ENCODE assay signal across 8 cellular contexts in the genomic region with DNA sequence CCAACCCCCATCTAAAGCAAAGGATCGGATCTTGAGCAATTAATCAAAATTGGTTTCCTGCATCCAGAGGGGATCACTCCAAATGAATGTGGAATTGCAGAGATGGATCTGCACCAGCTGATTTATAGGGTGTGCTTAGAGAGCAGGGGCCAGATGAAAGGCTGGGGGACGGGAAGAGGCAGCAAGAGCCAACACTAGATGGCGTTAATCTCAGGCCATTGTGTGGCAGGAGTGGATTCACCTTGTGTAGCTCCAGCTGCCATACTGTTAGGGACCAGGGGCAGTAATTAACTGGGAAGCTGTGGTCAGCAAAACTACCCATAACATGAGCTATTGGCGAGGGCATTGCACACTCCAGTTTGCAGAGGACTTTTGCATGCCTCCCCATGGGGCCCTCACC. TPM values are rescaled to one million over a fixed set of nuclear protein-coding genes. Genes with fewer than 3 reads are reported as not detected.
DNase-seq lines count a peak whose midpoint lies in the region; ATAC-seq and TF ChIP-seq lines count a peak whose summit lies in the region.

No MANE protein-coding gene starts in this region.

- H3K4me3 Mint-ChIP-seq in brain (peak overlapping the region in 1 of 5 experiments; percentile 10), osteocyte (ENCODE audit: unreplicated experiment) (no peak overlapping the region)
- no peak overlapping the region for H3K4me3 Mint-ChIP-seq in activated T-cell treated with anti-CD3 and anti-CD28 coated beads, Interleukin-2, amount 50 U/mL, for 4 hours

- H3K4me1 Mint-ChIP-seq in brain (peaks cover 64% of the 10 kb centered on the region), osteocyte (ENCODE audit: unreplicated experiment) (peaks cover under 1% of the 10 kb centered on the region)
- H3K4me1 Mint-ChIP-seq in activated T-cell treated with anti-CD3 and anti-CD28 coated beads, Interleukin-2, amount 50 U/mL, for 4 hours (ENCODE audit: low read depth), result peaks cover 5% of the 10 kb centered on the region

- ATAC-seq in GM18520 (IDR thresholded peaks at IDR 0.05; ENCODE audit: unreplicated experiment), result no peak
- ATAC-seq in activated T-cell treated with anti-CD3 and anti-CD28 coated beads, Interleukin-2, amount 50 U/mL, for 4 hours, result no peak
- ATAC-seq in HG02885 (IDR thresholded peaks at IDR 0.05; ENCODE audit: poor library complexity, unreplicated experiment), result no peak

- TF ChIP-seq CTCF in GM12874 (IDR thresholded peaks at IDR 0.05; ENCODE audit: insufficient read depth, low read depth, low read length), result peak; percentile 80
- TF ChIP-seq CTCF in brain (conservative IDR thresholded peaks at IDR 0.05), result peak; percentile 53 to 76
- TF ChIP-seq CTCF in osteocyte (IDR thresholded peaks at IDR 0.05), result peak; percentile 50

- no peaks in the 10 kb centered on the region for H3K9me3 Mint-ChIP-seq in brain
- H3K9me3 Mint-ChIP-seq in osteocyte (ENCODE audit: unreplicated experiment), result no peaks in the 10 kb centered on the region
- H3K9me3 Mint-ChIP-seq in activated T-cell treated with anti-CD3 and anti-CD28 coated beads, Interleukin-2, amount 50 U/mL, for 4 hours, result no peaks in the 10 kb centered on the region

- H3K27ac Mint-ChIP-seq in brain (peak overlapping the region in 4 of 5 experiments; percentile 8 to 88 (median 70)), osteocyte (ENCODE audit: unreplicated experiment) (no peak overlapping the region)

- H3K36me3 Mint-ChIP-seq in brain (peaks cover 4% of the 10 kb centered on the region), osteocyte (ENCODE audit: unreplicated experiment) (no peaks in the 10 kb centered on the region)
- H3K36me3 Mint-ChIP-seq in activated T-cell treated with anti-CD3 and anti-CD28 coated beads, Interleukin-2, amount 50 U/mL, for 4 hours (ENCODE audit: insufficient read depth), result no peaks in the 10 kb centered on the region

- H3K27me3 Mint-ChIP-seq in brain, result no peaks in the 10 kb centered on the region
- H3K27me3 Mint-ChIP-seq in osteocyte (ENCODE audit: unreplicated experiment), result peaks cover 37% of the 10 kb centered on the region
- no peaks in the 10 kb centered on the region for H3K27me3 Mint-ChIP-seq in activated T-cell treated with anti-CD3 and anti-CD28 coated beads, Interleukin-2, amount 50 U/mL, for 4 hours (ENCODE audit: low read depth)

- peak; percentile 69 for DNase-seq in A172 (ENCODE audit: low spot score)
- DNase-seq in NCI-H2227 treated with DMSO at 0.1 percent for 48 hours (lab: John Stamatoyannopoulos, UW), result peak; percentile 63
- no peak for DNase-seq in osteocyte (ENCODE audit: extremely low spot score, unreplicated experiment)
- no peak for DNase-seq in activated T-cell treated with anti-CD3 and anti-CD28 coated beads, Interleukin-2, amount 50 U/mL, for 4 hours

RNA-seq across cellular contexts. Expression of a gene that starts 35.6 kb away (rescaled TPM):
- total RNA-seq in A172 (2014; rRNA removed; shearing (Covaris generic)), result 387 and 394 TPM in 2 replicates
- 53.2 TPM for polyA plus RNA-seq in brain (ENCODE audit: insufficient read depth, low read depth, low replicate concordance)
- 484 and 511 TPM in 2 replicates for total RNA-seq in osteocyte
- 10 to 100 TPM; 17.6 to 19.8 (median 17.8) TPM for total RNA-seq in activated T-cell treated with anti-CD3 and anti-CD28 coated beads, Interleukin-2, amount 50 U/mL, for 4 hours

Comparison
In these comparisons a context has a peak if more than half of its experiments do, and no peak if none do; other contexts are left out.
1. DNase-seq: peak in A172 (single experiment) and NCI-H2227 treated with DMSO at 0.1 percent for 48 hours (single experiment); none in osteocyte (single experiment) and activated T-cell treated with anti-CD3 and anti-CD28 coated beads, Interleukin-2, amount 50 U/mL, for 4 hours (single experiment).
2. RNA of a gene that starts 35.6 kb away (total RNA-seq): 484 to 511 TPM in osteocyte and 387 to 394 TPM in A172; 17.6 to 19.8 TPM in activated T-cell treated with anti-CD3 and anti-CD28 coated beads, Interleukin-2, amount 50 U/mL, for 4 hours; every median in the first group is over 10 times any median in the second.
3. Peak in every context shown above with its lines, with median percentiles within 50 percentile points of each other: CTCF ChIP-seq.